In genomic region chr15:45802140-45802539, GRCh38 we compare ENCODE assay signal across 19 cellular contexts.
DNase-seq lines count a peak whose midpoint lies in the region; ATAC-seq and TF ChIP-seq lines count a peak whose summit lies in the region.
"Had no signal": no experiment of that assay in that cellular context is flagged by ENCODE, and none has a peak within 500 bp of the region (broad histone marks: within the 10 kb centered on the region; RNA-seq: fewer than 3 reads in every experiment).

No MANE protein-coding gene starts in this region.

- peak; percentile 13 for TF ChIP-seq CTCF in epithelial cell of esophagus (IDR thresholded peaks at IDR 0.05; ENCODE audit: insufficient read depth, low read depth, low read length, missing control alignments)
- TF ChIP-seq CTCF in Calu3 (IDR thresholded peaks at IDR 0.05; ENCODE audit: unreplicated experiment): no peak

- H3K9me3 Mint-ChIP-seq in Calu3 (ENCODE audit: low read depth, unreplicated experiment): no peaks in the 10 kb centered on the region
- H3K9me3 Mint-ChIP-seq: activated T-cell treated with anti-CD3 and anti-CD28 coated beads, Interleukin-2, amount 50 U/mL, for 24 hours; CD8-positive, alpha-beta T cell had no signal

- peaks cover 43% of the 10 kb centered on the region for H3K27me3 Mint-ChIP-seq in Calu3 (ENCODE audit: unreplicated experiment)

- intact Hi-C loops in Calu3 (cut with micrococcal nuclease; ENCODE audit: unreplicated experiment): no loop called here

- DNase-seq in COLO668 (lab: John Stamatoyannopoulos, UW; ENCODE audit: unreplicated experiment) (peak; percentile 78), NCI-H1417 (lab: John Stamatoyannopoulos, UW) (peak; percentile 79 to 98 (median 85)), NCI-H345 (lab: John Stamatoyannopoulos, UW) (peak; percentile 94), epithelial cell of esophagus (ENCODE audit: low read depth) (no peak), Calu3 (no peak)
- DNase-seq in stimulated activated CD8-positive, alpha-beta memory T cell treated with anti-CD3 and anti-CD28 coated beads, Interleukin-4, amount 100 ng/mL, for 48 hours: no peak
- DNase-seq: ACHN; activated CD4-positive, alpha-beta T cell treated with anti-CD3 and anti-CD28 coated beads, Interleukin-2, amount 50 U/mL, for 4 hours; activated T-cell treated with anti-CD3 and anti-CD28 coated beads, Interleukin-2, amount 50 U/mL, for 24 hours; CD8-positive, alpha-beta T cell; central memory CD4-positive, alpha-beta T cell; foreskin keratinocyte; GDM1; left lung; NCI-H1694; stimulated activated naive CD4-positive, alpha-beta T cell treated with Interleukin-2 at 50 U/mL for 16 hours had no signal

- H3K4me3 ChIP-seq in epithelial cell of esophagus (ENCODE audit: low read length): no peak overlapping the region
- H3K4me3 ChIP-seq: left lung, SK-N-MC had no signal

- H3K4me1 Mint-ChIP-seq in Calu3 (ENCODE audit: low read depth, unreplicated experiment): no peaks in the 10 kb centered on the region

- no TSS peak for BruUV-seq in Calu3 (replicated peaks; lab: Mats Ljungman, UMichigan)

- ATAC-seq in HG03097 (IDR thresholded peaks at IDR 0.05; ENCODE audit: low FRiP score, unreplicated experiment): no peak
- no peak for ATAC-seq in GM19023 (IDR thresholded peaks at IDR 0.05; ENCODE audit: unreplicated experiment)
- ATAC-seq: CD8-positive, alpha-beta T cell; foreskin keratinocyte; left lung had no signal

- no peak overlapping the region for H3K27ac Mint-ChIP-seq in Calu3 (ENCODE audit: unreplicated experiment)
- H3K27ac Mint-ChIP-seq: activated T-cell treated with anti-CD3 and anti-CD28 coated beads, Interleukin-2, amount 50 U/mL, for 24 hours; CD8-positive, alpha-beta T cell had no signal

- H3K4me3 Mint-ChIP-seq in Calu3 (ENCODE audit: low read depth, unreplicated experiment): no peak overlapping the region
- H3K4me3 Mint-ChIP-seq: activated T-cell treated with anti-CD3 and anti-CD28 coated beads, Interleukin-2, amount 50 U/mL, for 24 hours; CD8-positive, alpha-beta T cell had no signal

- CTCF ChIA-PET in Calu3 (lab: Charles Lee): interaction anchor here (0.6 kb wide), 1 partner anchor 10 kb away, joined by 3 read pairs; no protein-coding TSS in a partner anchor

- H3K36me3 Mint-ChIP-seq in Calu3 (ENCODE audit: insufficient read depth, unreplicated experiment): no peaks in the 10 kb centered on the region
- H3K36me3 Mint-ChIP-seq: CD8-positive, alpha-beta T cell had no signal

Comparison
In these comparisons a context has a peak if more than half of its experiments do, and no peak if none do; other contexts are left out.
1. DNase-seq: peak in COLO668 (single experiment), NCI-H1417 (3 of 3) and NCI-H345 (single experiment); none in epithelial cell of esophagus (single experiment), Calu3 (single experiment) and stimulated activated CD8-positive, alpha-beta memory T cell treated with anti-CD3 and anti-CD28 coated beads, Interleukin-4, amount 100 ng/mL, for 48 hours (single experiment).